ENCODE assay signal across 1 cellular context in the genomic region with DNA sequence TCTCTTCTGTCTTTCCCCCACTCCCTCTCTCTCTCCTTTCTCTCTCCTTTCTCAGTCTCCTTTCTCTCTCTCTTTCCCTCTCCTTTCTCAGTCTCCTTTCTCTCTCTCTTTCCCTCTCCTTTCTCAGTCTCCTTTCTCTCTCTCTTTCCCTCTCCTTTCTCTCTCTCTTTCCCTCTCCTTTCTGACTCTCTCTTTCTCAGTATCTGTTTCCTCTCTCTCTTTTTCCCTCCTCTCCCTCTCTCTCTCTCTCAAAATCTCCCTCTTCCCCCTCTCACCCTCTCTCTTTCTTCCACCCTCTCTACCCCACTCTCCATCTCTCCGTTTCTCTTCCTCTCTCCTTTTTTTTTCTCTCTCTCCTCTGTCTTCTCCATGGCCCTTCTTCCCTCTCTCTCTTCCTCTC.
A peak's percentile ranks its signal among the peaks of the same experiment; 100 is the strongest.
TF ChIP-seq lines count a peak whose summit lies in the region.

No MANE protein-coding gene starts in this region.

TF ChIP-seq in K562, 482 proteins besides CTCF, POLR2A, EP300 and RAD21:
- TF ChIP-seq RFX1 (IDR thresholded peaks at IDR 0.05) (no peak), ZNF512 (tag; IDR thresholded peaks at IDR 0.05) (0 out of 2 replicates have a peak, but pooled peaks have one; percentile 44)
